In the genomic region with DNA sequence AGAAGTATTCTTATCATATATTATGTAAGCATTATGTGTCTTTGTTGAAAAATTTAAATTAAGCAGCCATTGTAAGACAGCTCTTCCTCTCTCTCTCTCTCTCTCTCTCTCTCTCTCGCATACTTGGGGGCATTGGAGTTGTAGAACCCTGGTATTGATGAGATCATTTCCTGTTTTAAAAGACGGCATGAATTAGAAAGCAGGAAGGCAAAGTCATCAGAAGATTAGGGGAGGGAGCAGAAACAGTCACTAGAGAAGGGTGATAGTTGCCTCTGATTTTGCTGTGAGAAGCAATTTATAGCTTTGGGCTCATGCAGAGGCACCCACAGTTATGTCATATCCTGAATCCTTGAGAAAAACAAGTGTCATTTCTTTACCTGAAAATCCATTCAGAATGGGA, we compare ENCODE assay signal across 22 cellular contexts.
"Had no signal": no experiment of that assay in that cellular context is flagged by ENCODE, and none has a peak within 500 bp of the region (broad histone marks: within the 10 kb centered on the region; RNA-seq: fewer than 3 reads in every experiment).

No MANE protein-coding gene starts in this region.

- H3K36me3 ChIP-seq: sigmoid colon, thyroid gland had no signal

- ATAC-seq: activated CD8-positive, alpha-beta memory T cell treated with anti-CD3 and anti-CD28 coated beads, Interleukin-2, amount 10 ng/mL, durations not matched to agents 7 days and 5 days; activated naive CD8-positive, alpha-beta T cell treated with anti-CD3 and anti-CD28 coated beads, Interleukin-2, amount 50 U/mL, for 24 hours; left lobe of liver; stimulated activated memory B cell treated with anti-CD40 and anti-IgM and Interleukin-4, amounts not matched to agents 10 μg/mL and 1 μg/mL and 100 μg/mL, for 72 hours had no signal

- H3K27ac Mint-ChIP-seq: activated CD4-positive, alpha-beta memory T cell treated with anti-CD3 and anti-CD28 coated beads for 36 hours; activated CD8-positive, alpha-beta memory T cell treated with anti-CD3 and anti-CD28 coated beads, Interleukin-2, amount 10 ng/mL, durations not matched to agents 7 days and 5 days; activated naive CD8-positive, alpha-beta T cell treated with anti-CD3 and anti-CD28 coated beads, Interleukin-2, amount 50 U/mL, for 24 hours; activated T-helper 2 cell treated with anti-CD3 and anti-CD28 coated beads, Interferon-gamma antibody, Interleukin-2, Interleukin-4, amounts not matched to agents 10 μg/mL and 5 μg/mL and 100 μg/mL, durations not matched to agents 14 hours and 24 hours and 36 hours; mesothelial cell of epicardium; nephron progenitor cell; stimulated activated memory B cell treated with anti-CD40 and anti-IgM and Interleukin-4, amounts not matched to agents 10 μg/mL and 1 μg/mL and 100 μg/mL, for 72 hours had no signal

- H3K4me3 ChIP-seq: lung, sigmoid colon, thyroid gland had no signal

- H3K9me3 Mint-ChIP-seq: activated CD4-positive, alpha-beta memory T cell treated with anti-CD3 and anti-CD28 coated beads for 36 hours; activated naive CD8-positive, alpha-beta T cell treated with anti-CD3 and anti-CD28 coated beads, Interleukin-2, amount 50 U/mL, for 24 hours; activated T-helper 2 cell treated with anti-CD3 and anti-CD28 coated beads, Interferon-gamma antibody, Interleukin-2, Interleukin-4, amounts not matched to agents 10 μg/mL and 5 μg/mL and 100 μg/mL, durations not matched to agents 14 hours and 24 hours and 36 hours; mesothelial cell of epicardium; nephron progenitor cell; stimulated activated memory B cell treated with anti-CD40 and anti-IgM and Interleukin-4, amounts not matched to agents 10 μg/mL and 1 μg/mL and 100 μg/mL, for 72 hours had no signal

- FAIRE-seq: endometrium, keratinocyte, urothelium cell line had no signal

- H3K27ac ChIP-seq: sigmoid colon, thyroid gland had no signal

- H3K4me1 Mint-ChIP-seq: nephron progenitor cell had no signal

- DNase-seq: activated CD4-positive, alpha-beta memory T cell treated with anti-CD3 and anti-CD28 coated beads for 36 hours; activated CD8-positive, alpha-beta memory T cell treated with anti-CD3 and anti-CD28 coated beads, Interleukin-2, amount 10 ng/mL, durations not matched to agents 7 days and 5 days; activated naive CD4-positive, alpha-beta T cell treated with Interleukin-2 at 50 U/mL for 16 hours; activated naive CD8-positive, alpha-beta T cell treated with anti-CD3 and anti-CD28 coated beads, Interleukin-2, amount 50 U/mL, for 24 hours; anterior cingulate cortex; cerebellar nuclear complex; cortex of kidney; foreskin melanocyte; nephron progenitor cell; occipital lobe; posterior cingulate gyrus; sigmoid colon; stimulated activated CD4-positive, alpha-beta T cell treated with anti-CD3 and anti-CD28 coated beads, Interleukin-4, amount 100 ng/mL, for 24 hours; thyroid gland had no signal

- H3K27me3 ChIP-seq: sigmoid colon, thyroid gland had no signal

- H3K4me3 Mint-ChIP-seq: activated CD4-positive, alpha-beta memory T cell treated with anti-CD3 and anti-CD28 coated beads for 36 hours; activated CD8-positive, alpha-beta memory T cell treated with anti-CD3 and anti-CD28 coated beads, Interleukin-2, amount 10 ng/mL, durations not matched to agents 7 days and 5 days; activated naive CD8-positive, alpha-beta T cell treated with anti-CD3 and anti-CD28 coated beads, Interleukin-2, amount 50 U/mL, for 24 hours; mesothelial cell of epicardium; nephron progenitor cell; stimulated activated memory B cell treated with anti-CD40 and anti-IgM and Interleukin-4, amounts not matched to agents 10 μg/mL and 1 μg/mL and 100 μg/mL, for 72 hours had no signal

- H3K36me3 Mint-ChIP-seq: activated CD4-positive, alpha-beta memory T cell treated with anti-CD3 and anti-CD28 coated beads for 36 hours; activated CD8-positive, alpha-beta memory T cell treated with anti-CD3 and anti-CD28 coated beads, Interleukin-2, amount 10 ng/mL, durations not matched to agents 7 days and 5 days; mesothelial cell of epicardium; stimulated activated memory B cell treated with anti-CD40 and anti-IgM and Interleukin-4, amounts not matched to agents 10 μg/mL and 1 μg/mL and 100 μg/mL, for 72 hours had no signal

- H3K9me3 ChIP-seq: sigmoid colon, thyroid gland had no signal
